23 cellular contexts compared by ENCODE assay signal in genomic region chr1:1617925-1618324, GRCh38. TPM values are rescaled to one million over a fixed set of nuclear protein-coding genes. Genes with fewer than 3 reads are reported as not detected.
DNase-seq lines count a peak whose midpoint lies in the region; ATAC-seq and TF ChIP-seq lines count a peak whose summit lies in the region.
"Had no signal": no experiment of that assay in that cellular context is flagged by ENCODE, and none has a peak within 500 bp of the region (broad histone marks: within the 10 kb centered on the region; RNA-seq: fewer than 3 reads in every experiment).

No MANE protein-coding gene starts in this region.

- peaks cover 16% of the 10 kb centered on the region for H4K20me1 ChIP-seq in Loucy (ENCODE audit: insufficient read depth, low read length, poor library complexity, severe bottlenecking)

- peaks cover 28% of the 10 kb centered on the region for H3K4me1 ChIP-seq in Loucy (ENCODE audit: insufficient read depth, low read length, poor library complexity, severe bottlenecking)
- H3K4me1 ChIP-seq: parathyroid adenoma had no signal

- no peaks in the 10 kb centered on the region for H3K9me3 ChIP-seq in Loucy (ENCODE audit: insufficient read depth, low read depth, low read length)
- H3K9me3 ChIP-seq: left ventricle myocardium inferior had no signal

- ATAC-seq in left ventricle myocardium superior (no peak), left cardiac atrium (no peak), GM19328 (IDR thresholded peaks at IDR 0.05; ENCODE audit: unreplicated experiment) (no peak)
- ATAC-seq: esophagus mucosa had no signal

- peaks cover 17% of the 10 kb centered on the region for H3K9me3 Mint-ChIP-seq in glutamatergic neuron (ENCODE audit: unreplicated experiment)
- H3K9me3 Mint-ChIP-seq in stimulated activated naive CD8-positive, alpha-beta T cell treated with anti-CD3 and anti-CD28 coated beads, Interleukin-15, Interleukin-2, amounts not matched to agents 100 ng/mL and 50 ng/mL, for 24 hours = no peaks in the 10 kb centered on the region
- H3K9me3 Mint-ChIP-seq: T-helper 2 cell treated with Interferon-gamma antibody and Interleukin-4, amounts not matched to agents 5 μg/mL and 100 μg/mL, for 36 hours had no signal

- peak; percentile 26 for DNase-seq in left ventricle myocardium superior
- DNase-seq in left cardiac atrium = no peak
- DNase-seq in glutamatergic neuron = no peak
- DNase-seq in posterior vena cava (ENCODE audit: low spot score) = no peak
- no peak for DNase-seq in NCI-H1694 treated with DMSO at 0.1 percent for 48 hours (lab: John Stamatoyannopoulos, UW)
- DNase-seq: activated CD8-positive, alpha-beta memory T cell treated with anti-CD3 and anti-CD28 coated beads, Interleukin-2, amount 50 U/mL, for 48 hours; HCEC 1CT; Kasumi-1; left ventricle myocardium inferior; NCI-H2171 treated with DMSO at 0.1 percent for 48 hours; NCI-H748 treated with DMSO at 0.1 percent for 48 hours; OCI-M1; stimulated activated CD4-positive, alpha-beta T cell treated with anti-CD3 and anti-CD28 coated beads, Interleukin-2, amount 100 ng/mL, for 48 hours; substantia nigra had no signal

- H3K4me3 ChIP-seq in Loucy (ENCODE audit: low read length, poor library complexity, severe bottlenecking) = peak overlapping the region; percentile 94
- H3K4me3 ChIP-seq: cardiac muscle cell, SJSA1 had no signal

- peak overlapping the region; percentile 85 for H3K4me3 Mint-ChIP-seq in glutamatergic neuron (ENCODE audit: unreplicated experiment)
- peak overlapping the region; percentile 81 for H3K4me3 Mint-ChIP-seq in stimulated activated naive CD8-positive, alpha-beta T cell treated with anti-CD3 and anti-CD28 coated beads, Interleukin-15, Interleukin-2, amounts not matched to agents 100 ng/mL and 50 ng/mL, for 24 hours

- H3K27me3 Mint-ChIP-seq in glutamatergic neuron (ENCODE audit: unreplicated experiment) = peaks cover 23% of the 10 kb centered on the region
- no peaks in the 10 kb centered on the region for H3K27me3 Mint-ChIP-seq in stimulated activated naive CD8-positive, alpha-beta T cell treated with anti-CD3 and anti-CD28 coated beads, Interleukin-15, Interleukin-2, amounts not matched to agents 100 ng/mL and 50 ng/mL, for 24 hours

- H3F3A ChIP-seq in Loucy (ENCODE audit: low read depth) = no peaks in the 10 kb centered on the region

- peak overlapping the region; percentile 43 for H3K27ac Mint-ChIP-seq in glutamatergic neuron (ENCODE audit: unreplicated experiment)
- H3K27ac Mint-ChIP-seq in stimulated activated naive CD8-positive, alpha-beta T cell treated with anti-CD3 and anti-CD28 coated beads, Interleukin-15, Interleukin-2, amounts not matched to agents 100 ng/mL and 50 ng/mL, for 24 hours = no peak overlapping the region

- peak overlapping the region; percentile 99 for H3K9ac ChIP-seq in Loucy (ENCODE audit: low read depth, low read length, poor library complexity, severe bottlenecking)
- H3K9ac ChIP-seq: parathyroid adenoma had no signal

- peaks cover 25% of the 10 kb centered on the region for H3K79me2 ChIP-seq in Loucy (ENCODE audit: insufficient read depth, low read length)

- H3K4me1 Mint-ChIP-seq in glutamatergic neuron (ENCODE audit: low read depth, unreplicated experiment) = peaks cover 8% of the 10 kb centered on the region
- peaks cover 28% of the 10 kb centered on the region for H3K4me1 Mint-ChIP-seq in stimulated activated naive CD8-positive, alpha-beta T cell treated with anti-CD3 and anti-CD28 coated beads, Interleukin-15, Interleukin-2, amounts not matched to agents 100 ng/mL and 50 ng/mL, for 24 hours (ENCODE audit: low read depth)

- TF ChIP-seq CTCF in Loucy (conservative IDR thresholded peaks at IDR 0.05; ENCODE audit: low read length) (no peak), glutamatergic neuron (IDR thresholded peaks at IDR 0.05; ENCODE audit: partially characterized antibody, unreplicated experiment) (no peak)

- H3K9me2 ChIP-seq in Loucy (replicated peaks; ENCODE audit: low read depth, low read length) = no peaks in the 10 kb centered on the region

- H3K36me3 Mint-ChIP-seq in glutamatergic neuron (ENCODE audit: unreplicated experiment) = no peaks in the 10 kb centered on the region
- H3K36me3 Mint-ChIP-seq in stimulated activated naive CD8-positive, alpha-beta T cell treated with anti-CD3 and anti-CD28 coated beads, Interleukin-15, Interleukin-2, amounts not matched to agents 100 ng/mL and 50 ng/mL, for 24 hours (ENCODE audit: low read depth) = peaks cover 7% of the 10 kb centered on the region

- H3K27me3 ChIP-seq in Loucy (ENCODE audit: insufficient read depth, low read length, poor library complexity, severe bottlenecking) = no peaks in the 10 kb centered on the region
- H3K27me3 ChIP-seq: cardiac muscle cell, SJSA1 had no signal

- H2AFZ ChIP-seq in Loucy (ENCODE audit: low read length) = no peak overlapping the region
- H2AFZ ChIP-seq: parathyroid adenoma had no signal

- intact Hi-C loops in left ventricle myocardium superior (cut with micrococcal nuclease) (no loop called here), left cardiac atrium (cut with DNase I) (no loop called here), posterior vena cava (cut with DNase I) (no loop called here)

- peak overlapping the region; percentile 92 for H3K4me2 ChIP-seq in Loucy (ENCODE audit: low read depth, low read length, poor library complexity, severe bottlenecking)

- H3K36me3 ChIP-seq in Loucy (ENCODE audit: insufficient read depth, low read length) = no peaks in the 10 kb centered on the region

RNA-seq across cellular contexts. Expression of gene MIB2, which starts 2.6 kb away (rescaled TPM):
- total RNA-seq in left ventricle myocardium superior (131 TPM), left cardiac atrium (10 to 100 TPM; 56.4 to 58.1 TPM), glutamatergic neuron (ENCODE audit: unreplicated experiment) (77.7 TPM), posterior vena cava (10 to 100 TPM; 29.4 to 35.9 TPM)

RNA-seq across cellular contexts. Expression of gene MMP23B, which starts 14.0 kb away (rescaled TPM):
- total RNA-seq in left ventricle myocardium superior (47.9 TPM), left cardiac atrium (10 to 100 TPM in 1 of 2 donors, 1 to 10 TPM in 1; 9.5 to 11.0 TPM), glutamatergic neuron (ENCODE audit: unreplicated experiment) (162 TPM), posterior vena cava (10 to 100 TPM; 36.1 to 78.5 TPM)
- total RNA-seq: HT1080 had no signal

RNA-seq across cellular contexts. Expression of gene FNDC10, which starts 18.0 kb away (rescaled TPM):
- total RNA-seq in left ventricle myocardium superior (3.6 TPM), left cardiac atrium (1 to 10 TPM; 1.3 to 2.5 TPM), glutamatergic neuron (ENCODE audit: unreplicated experiment) (11.9 TPM), posterior vena cava (1 to 10 TPM; 1.2 to 3.6 TPM)

RNA-seq across cellular contexts. Expression of gene CDK11B, which starts 40.9 kb away (rescaled TPM):
- total RNA-seq in left ventricle myocardium superior (26.1 TPM), left cardiac atrium (10 to 100 TPM; 17.0 to 18.8 TPM), glutamatergic neuron (ENCODE audit: unreplicated experiment) (32.7 TPM), posterior vena cava (10 to 100 TPM; 19.4 to 24.3 TPM)

RNA-seq across cellular contexts. Expression of gene SSU72, which starts 43.3 kb away (rescaled TPM):
- 118 TPM for total RNA-seq in left ventricle myocardium superior
- 100 to 1,000 TPM; 107 to 118 TPM for total RNA-seq in left cardiac atrium
- total RNA-seq in glutamatergic neuron (ENCODE audit: unreplicated experiment) = 123 TPM
- total RNA-seq in posterior vena cava = 10 to 100 TPM; 60.7 to 66.0 TPM
